13 cellular contexts compared by ENCODE assay signal in the genomic region with DNA sequence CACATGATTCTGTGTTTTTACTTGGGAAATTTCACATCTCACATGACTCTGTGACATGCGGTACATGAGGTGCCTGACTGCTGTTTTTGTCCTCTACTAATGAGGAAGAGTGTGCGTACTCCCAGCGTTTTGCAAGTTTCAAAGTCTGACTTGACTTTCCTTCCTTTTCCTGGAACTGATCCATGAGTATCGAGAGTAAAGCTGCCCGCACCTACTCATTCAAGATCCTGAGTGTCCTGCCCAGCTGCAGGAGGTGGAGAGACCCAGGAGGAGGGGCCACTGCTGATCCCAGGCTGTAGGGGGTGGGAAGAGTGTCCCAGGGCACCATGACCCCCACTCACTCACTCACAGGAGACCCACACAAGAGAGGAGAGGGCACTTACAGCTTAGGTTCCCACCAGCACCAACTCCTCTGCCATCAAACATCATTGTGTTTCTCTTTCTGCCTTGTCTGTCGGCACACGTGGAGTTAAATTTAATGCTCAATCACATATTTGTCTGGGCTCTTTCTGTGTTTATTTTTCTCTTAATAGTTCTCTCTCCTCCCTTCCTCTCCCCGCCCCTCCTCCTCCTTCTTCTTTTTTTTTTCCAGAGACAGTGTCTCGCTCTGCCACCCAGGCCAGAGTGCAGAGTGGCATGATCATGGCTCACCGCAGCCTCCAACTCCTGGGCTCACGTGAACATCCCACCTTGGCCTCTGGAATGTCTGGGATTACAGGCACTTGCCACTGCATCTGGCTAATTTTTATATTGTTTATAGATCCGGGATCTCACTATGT. TPM values are rescaled to one million over a fixed set of nuclear protein-coding genes. Genes with fewer than 3 reads are reported as not detected.
DNase-seq lines count a peak whose midpoint lies in the region; ATAC-seq and TF ChIP-seq lines count a peak whose summit lies in the region.
"Had no signal": no experiment of that assay in that cellular context is flagged by ENCODE, and none has a peak within 500 bp of the region (broad histone marks: within the 10 kb centered on the region; RNA-seq: fewer than 3 reads in every experiment).

No MANE protein-coding gene starts in this region.

- H3K27me3 Mint-ChIP-seq in dendritic cell treated with granulocyte-macrophage colony-stimulating factor and Interleukin-4, amounts not matched to agents 40 ng/mL and 50 ng/mL, for 4 days: no peaks in the 10 kb centered on the region

- WGBS in lung, 2 donors: 19 to 41% methylated on average over 12 of the region's 12 CpGs

- peak; percentile 55 for ATAC-seq in lung (ENCODE audit: insufficient read depth, low FRiP score)
- ATAC-seq in GM19467 (IDR thresholded peaks at IDR 0.05; ENCODE audit: unreplicated experiment): no peak
- no peak for ATAC-seq in HG03025 (IDR thresholded peaks at IDR 0.05; ENCODE audit: low FRiP score, unreplicated experiment)

- H3K27me3 ChIP-seq in lung (ENCODE audit: control insufficient read depth, insufficient read depth): no peaks in the 10 kb centered on the region
- H3K27me3 ChIP-seq in subcutaneous abdominal adipose tissue (ENCODE audit: control insufficient read depth in 5 of 5, insufficient read depth in 4 of 5, low read length in 5 of 5): no peaks in the 10 kb centered on the region

- H3K27ac Mint-ChIP-seq in dendritic cell treated with granulocyte-macrophage colony-stimulating factor and Interleukin-4, amounts not matched to agents 40 ng/mL and 50 ng/mL, for 4 days: peak overlapping the region; percentile 95

- peaks cover 6% of the 10 kb centered on the region for H3K36me3 Mint-ChIP-seq in dendritic cell treated with granulocyte-macrophage colony-stimulating factor and Interleukin-4, amounts not matched to agents 40 ng/mL and 50 ng/mL, for 4 days (ENCODE audit: low read depth)

- peaks cover 0 to 7% of the 10 kb centered on the region in 2 donors for H3K36me3 ChIP-seq in lung (ENCODE audit: control insufficient read depth in 2 of 2, insufficient read depth in 2 of 2, low read length in 2 of 2)
- H3K36me3 ChIP-seq in subcutaneous abdominal adipose tissue (ENCODE audit: control insufficient read depth in 5 of 5, insufficient read depth in 5 of 5, low read length in 5 of 5): no peaks in the 10 kb centered on the region

- peaks cover 65% of the 10 kb centered on the region for H3K4me1 Mint-ChIP-seq in dendritic cell treated with granulocyte-macrophage colony-stimulating factor and Interleukin-4, amounts not matched to agents 40 ng/mL and 50 ng/mL, for 4 days (ENCODE audit: low read depth)

- H3K9ac ChIP-seq in subcutaneous abdominal adipose tissue (ENCODE audit: low read length in 5 of 5): peak overlapping the region; percentile 17 to 78 (median 31)

- no peak for TF ChIP-seq CTCF in lung (IDR thresholded peaks at IDR 0.05; ENCODE audit: control extremely low read depth, extremely low read depth)

- peak; percentile 31 for DNase-seq in LoVo (ENCODE audit: low spot score)
- DNase-seq in lung (ENCODE audit: low spot score): peak; percentile 69
- no peak for DNase-seq in NCI-H1436 (lab: John Stamatoyannopoulos, UW)
- DNase-seq in AG08396 (ENCODE audit: low spot score): no peak
- DNase-seq: activated CD8-positive, alpha-beta memory T cell treated with anti-CD3 and anti-CD28 coated beads for 24 hours; HCEC 1CT; NCI-H1694 treated with DMSO at 0.1 percent for 48 hours had no signal

- peak overlapping the region in 1 of 2 donors; percentile 90 for H3K27ac ChIP-seq in lung (ENCODE audit: low read depth in 1 of 2, low read length in 1 of 2)
- peak overlapping the region; percentile 74 for H3K27ac ChIP-seq in subcutaneous abdominal adipose tissue (ENCODE audit: low read depth, low read length)

- peak overlapping the region; percentile 84 for H3K4me3 Mint-ChIP-seq in dendritic cell treated with granulocyte-macrophage colony-stimulating factor and Interleukin-4, amounts not matched to agents 40 ng/mL and 50 ng/mL, for 4 days

- H3K9me3 Mint-ChIP-seq in dendritic cell treated with granulocyte-macrophage colony-stimulating factor and Interleukin-4, amounts not matched to agents 40 ng/mL and 50 ng/mL, for 4 days: no peaks in the 10 kb centered on the region

- peaks cover 4 to 24% of the 10 kb centered on the region in 2 donors for H3K4me1 ChIP-seq in lung (ENCODE audit: control insufficient read depth in 2 of 2, insufficient read depth in 2 of 2, low read length in 2 of 2)
- peaks cover 0 to 53% (median 20%) of the 10 kb centered on the region in 5 donors for H3K4me1 ChIP-seq in subcutaneous abdominal adipose tissue (ENCODE audit: control insufficient read depth in 5 of 5, insufficient read depth in 5 of 5, low read length in 5 of 5)

- H3K4me3 ChIP-seq in lung (no peak overlapping the region), subcutaneous abdominal adipose tissue (ENCODE audit: low read depth in 1 of 5, low read length in 5 of 5) (peak overlapping the region in 3 of 5 donors; percentile 18 to 34 (median 26))

- intact Hi-C loops in dendritic cell treated with granulocyte-macrophage colony-stimulating factor and Interleukin-4, amounts not matched to agents 40 ng/mL and 50 ng/mL, for 4 days (cut with micrococcal nuclease): loop anchor here (2.0 kb wide), 1 partner anchor 317 kb away; no protein-coding TSS in a partner anchor

- H3K9me3 ChIP-seq in lung (ENCODE audit: control insufficient read depth in 2 of 2, insufficient read depth in 1 of 2, low read length in 1 of 2) (no peaks in the 10 kb centered on the region), subcutaneous abdominal adipose tissue (ENCODE audit: control insufficient read depth in 5 of 5, low read length in 5 of 5) (no peaks in the 10 kb centered on the region)

RNA-seq across cellular contexts. Expression of gene CCRL2, which starts 1.6 kb away (rescaled TPM):
- total RNA-seq in lung: 10 to 100 TPM; 18.9 to 20.6 TPM
- 10 to 100 TPM; 11.0 to 95.9 TPM for polyA plus RNA-seq in lung
- total RNA-seq: SK-MEL-5 had no signal

RNA-seq across cellular contexts. Expression of gene CCR5, which starts 34.7 kb away (rescaled TPM):
- total RNA-seq in lung: 1 to 10 TPM; 2.2 to 4.4 TPM
- polyA plus RNA-seq in lung: 10 to 100 TPM in 1 of 2 donors, 1 to 10 TPM in 1; 2.9 to 16.6 TPM
- total RNA-seq: pulmonary artery endothelial cell, SK-MEL-5 had no signal

RNA-seq across cellular contexts. Expression of gene CCR2, which starts 51.6 kb away (rescaled TPM):
- total RNA-seq in lung: 1 to 10 TPM; 8.0 to 8.8 TPM
- polyA plus RNA-seq in lung: 10 to 100 TPM in 1 of 2 donors, 1 to 10 TPM in 1; 1.7 to 21.2 TPM
- total RNA-seq: pulmonary artery endothelial cell, SK-MEL-5 had no signal

RNA-seq across cellular contexts. Expression of gene LTF, which starts 59.2 kb away (rescaled TPM):
- total RNA-seq in lung: 100 to 1,000 TPM; 102 to 188 TPM
- polyA plus RNA-seq in lung: 10 to 100 TPM; 12.9 to 99.4 TPM
- total RNA-seq: pulmonary artery endothelial cell had no signal

Comparison
In these comparisons a context has a peak if more than half of its experiments do, and no peak if none do; other contexts are left out.
1. DNase-seq: peak in LoVo (single experiment) and lung (single experiment); none in NCI-H1436 (single experiment) and AG08396 (single experiment).